Comparison of ENCODE assay signal across 11 cellular contexts in genomic region chr13:80235131-80235530, GRCh38.
DNase-seq lines count a peak whose midpoint lies in the region; ATAC-seq and TF ChIP-seq lines count a peak whose summit lies in the region.
"Had no signal": no experiment of that assay in that cellular context is flagged by ENCODE, and none has a peak within 500 bp of the region (broad histone marks: within the 10 kb centered on the region; RNA-seq: fewer than 3 reads in every experiment).

No MANE protein-coding gene starts in this region.

- intact Hi-C loops in naive thymus-derived CD4-positive, alpha-beta T cell (cut with micrococcal nuclease) = no loop called here

- H3K27me3 ChIP-seq in naive thymus-derived CD4-positive, alpha-beta T cell (ENCODE audit: control insufficient read depth in 2 of 2, insufficient read depth in 2 of 2, low read length in 2 of 2) = no peaks in the 10 kb centered on the region

- no peak overlapping the region for H3K4me3 Mint-ChIP-seq in naive thymus-derived CD4-positive, alpha-beta T cell
- no peak overlapping the region for H3K4me3 Mint-ChIP-seq in activated T-cell treated with anti-CD3 and anti-CD28 coated beads, Interleukin-2, amount 50 U/mL, for 4 hours
- H3K4me3 Mint-ChIP-seq: central memory CD8-positive, alpha-beta T cell; T-helper 1 cell treated with Interleukin-12 subunit alpha and Interleukin-12 subunit beta and Interleukin-4 antibody, amounts not matched to agents 30 μg/mL and 1 μg/mL, for 36 hours had no signal

- H3K27ac Mint-ChIP-seq in naive thymus-derived CD4-positive, alpha-beta T cell = no peak overlapping the region
- H3K27ac Mint-ChIP-seq: T-helper 1 cell treated with Interleukin-12 subunit alpha and Interleukin-12 subunit beta and Interleukin-4 antibody, amounts not matched to agents 30 μg/mL and 1 μg/mL, for 36 hours had no signal

- H3K36me3 Mint-ChIP-seq in naive thymus-derived CD4-positive, alpha-beta T cell = no peaks in the 10 kb centered on the region
- no peaks in the 10 kb centered on the region for H3K36me3 Mint-ChIP-seq in activated T-cell treated with anti-CD3 and anti-CD28 coated beads, Interleukin-2, amount 50 U/mL, for 4 hours (ENCODE audit: insufficient read depth)

- DNase-seq in SK-MEL-5 (ENCODE audit: low read depth, low spot score) (peak; percentile 58), omental fat pad (ENCODE audit: low spot score) (no peak), NCI-H1048 (lab: John Stamatoyannopoulos, UW) (no peak)
- no peak for DNase-seq in naive thymus-derived CD4-positive, alpha-beta T cell
- no peak for DNase-seq in stimulated activated CD4-positive, alpha-beta T cell treated with anti-CD3 and anti-CD28 coated beads, Interleukin-4, amount 100 ng/mL, for 1 hour
- no peak for DNase-seq in activated T-cell treated with anti-CD3 and anti-CD28 coated beads, Interleukin-2, amount 50 U/mL, for 4 hours
- DNase-seq: occipital lobe had no signal

- H3K36me3 ChIP-seq in naive thymus-derived CD4-positive, alpha-beta T cell (ENCODE audit: control insufficient read depth in 2 of 3, insufficient read depth in 3 of 3, low read length in 3 of 3) = no peaks in the 10 kb centered on the region

- H3K4me1 ChIP-seq in naive thymus-derived CD4-positive, alpha-beta T cell (ENCODE audit: control insufficient read depth in 2 of 2, insufficient read depth in 2 of 2, low read length in 2 of 2) = no peaks in the 10 kb centered on the region

- peak; percentile 95 for ATAC-seq in GM18909 (IDR thresholded peaks at IDR 0.05; ENCODE audit: poor library complexity, unreplicated experiment)
- peak; percentile 90 for ATAC-seq in HG02981 (IDR thresholded peaks at IDR 0.05; ENCODE audit: unreplicated experiment)
- ATAC-seq in naive thymus-derived CD4-positive, alpha-beta T cell = peak; percentile 50
- no peak for ATAC-seq in omental fat pad (ENCODE audit: low FRiP score)
- ATAC-seq in activated T-cell treated with anti-CD3 and anti-CD28 coated beads, Interleukin-2, amount 50 U/mL, for 4 hours = no peak

- CTCF ChIA-PET in naive thymus-derived CD4-positive, alpha-beta T cell (lab: Charles Lee) = no interaction called here

- peaks cover 0 to 4% (median 0%) of the 10 kb centered on the region in 5 donors for H3K27me3 Mint-ChIP-seq in naive thymus-derived CD4-positive, alpha-beta T cell
- H3K27me3 Mint-ChIP-seq in activated T-cell treated with anti-CD3 and anti-CD28 coated beads, Interleukin-2, amount 50 U/mL, for 4 hours (ENCODE audit: low read depth) = no peaks in the 10 kb centered on the region

- no peaks in the 10 kb centered on the region for H3K9me3 ChIP-seq in naive thymus-derived CD4-positive, alpha-beta T cell (ENCODE audit: control insufficient read depth in 2 of 3, low read length in 3 of 3)

- POLR2A ChIA-PET in naive thymus-derived CD4-positive, alpha-beta T cell (lab: Charles Lee) = no interaction called here

- H3K27ac ChIP-seq in naive thymus-derived CD4-positive, alpha-beta T cell (ENCODE audit: low read depth, low read length) = no peak overlapping the region

- H3K9me3 Mint-ChIP-seq in naive thymus-derived CD4-positive, alpha-beta T cell = peaks cover 0 to 5% (median 0%) of the 10 kb centered on the region in 11 donors
- peaks cover 3% of the 10 kb centered on the region for H3K9me3 Mint-ChIP-seq in activated T-cell treated with anti-CD3 and anti-CD28 coated beads, Interleukin-2, amount 50 U/mL, for 4 hours
- H3K9me3 Mint-ChIP-seq: T-helper 1 cell treated with Interleukin-12 subunit alpha and Interleukin-12 subunit beta and Interleukin-4 antibody, amounts not matched to agents 30 μg/mL and 1 μg/mL, for 36 hours had no signal

- peaks cover 0 to 3% (median 0%) of the 10 kb centered on the region in 7 donors for H3K4me1 Mint-ChIP-seq in naive thymus-derived CD4-positive, alpha-beta T cell
- H3K4me1 Mint-ChIP-seq in activated T-cell treated with anti-CD3 and anti-CD28 coated beads, Interleukin-2, amount 50 U/mL, for 4 hours (ENCODE audit: low read depth) = no peaks in the 10 kb centered on the region
- H3K4me1 Mint-ChIP-seq: central memory CD8-positive, alpha-beta T cell had no signal

- in situ Hi-C loops in SK-MEL-5 (cut with HindIII; ENCODE audit: low pct_unique_long_range_greater_than_20kb, low sequenced_read_pairs) = no loop called here

- H3K4me3 ChIP-seq in naive thymus-derived CD4-positive, alpha-beta T cell (ENCODE audit: low read length) = no peak overlapping the region

- no peak for TF ChIP-seq CTCF in omental fat pad (IDR thresholded peaks at IDR 0.05)

Comparison
In these comparisons a context has a peak if more than half of its experiments do, and no peak if none do; other contexts are left out.
1. ATAC-seq: peak in GM18909 (single experiment), HG02981 (single experiment) and naive thymus-derived CD4-positive, alpha-beta T cell (single experiment); none in omental fat pad (single experiment) and activated T-cell treated with anti-CD3 and anti-CD28 coated beads, Interleukin-2, amount 50 U/mL, for 4 hours (0 of 2).